Comparison of ENCODE assay signal across 24 cellular contexts in genomic region chrX:29724316-29724715, GRCh38.
"Had no signal": no experiment of that assay in that cellular context is flagged by ENCODE, and none has a peak within 500 bp of the region (broad histone marks: within the 10 kb centered on the region; RNA-seq: fewer than 3 reads in every experiment).

No MANE protein-coding gene starts in this region.

- ATAC-seq: activated naive CD4-positive, alpha-beta T cell treated with anti-CD3 and anti-CD28 coated beads, Interleukin-2, amount 50 U/mL, for 72 hours; activated T-helper 17 cell treated with anti-CD3 and anti-CD28 coated beads, Interleukin-2, amount 50 U/mL, for 72 hours; foreskin keratinocyte; lower lobe of right lung; mucosa of descending colon; pancreas; psoas muscle; upper lobe of right lung; WTC11 had no signal

- H3K27ac ChIP-seq: breast epithelium, foreskin keratinocyte, lower lobe of right lung, pancreas, psoas muscle, right atrium auricular region, spleen, thyroid gland, upper lobe of right lung had no signal

- FAIRE-seq: astrocyte, colon had no signal

- H3K36me3 ChIP-seq: breast epithelium, lower lobe of right lung, pancreas, right atrium auricular region, spleen, thyroid gland, upper lobe of right lung had no signal

- DNase-seq: activated CD8-positive, alpha-beta memory T cell treated with anti-CD3 and anti-CD28 coated beads for 24 hours; activated CD8-positive, alpha-beta memory T cell treated with anti-CD3 and anti-CD28 coated beads, Interleukin-2, amount 50 U/mL, for 4 hours; activated T-cell treated with anti-CD3 and anti-CD28 coated beads, Interleukin-2, amount 50 U/mL, for 24 hours; effector memory CD4-positive, alpha-beta T cell; foreskin keratinocyte; kidney; lower lobe of right lung; mesendoderm; mucosa of descending colon; nephron progenitor cell; pancreas; psoas muscle; spleen; stimulated activated CD4-positive, alpha-beta T cell treated with anti-CD3 and anti-CD28 coated beads, Interleukin-4, amount 100 ng/mL, for 24 hours; stimulated activated naive CD4-positive, alpha-beta T cell treated with Interleukin-2 at 50 U/mL for 16 hours; thyroid gland; upper lobe of right lung had no signal

- H3K27me3 ChIP-seq: foreskin keratinocyte, right atrium auricular region, spleen, thyroid gland, upper lobe of right lung had no signal

- H3K4me1 ChIP-seq: breast epithelium, foreskin keratinocyte, lower lobe of right lung, pancreas, psoas muscle, right atrium auricular region, spleen, thyroid gland, upper lobe of right lung had no signal

- H3K4me3 ChIP-seq: breast epithelium, lower lobe of right lung, mucosa of descending colon, pancreas, psoas muscle, right atrium auricular region, spleen, thyroid gland, upper lobe of right lung had no signal

- H3K9me3 ChIP-seq: breast epithelium, lower lobe of right lung, mucosa of descending colon, pancreas, psoas muscle, right atrium auricular region, spleen, thyroid gland, upper lobe of right lung had no signal
